In the genomic region with DNA sequence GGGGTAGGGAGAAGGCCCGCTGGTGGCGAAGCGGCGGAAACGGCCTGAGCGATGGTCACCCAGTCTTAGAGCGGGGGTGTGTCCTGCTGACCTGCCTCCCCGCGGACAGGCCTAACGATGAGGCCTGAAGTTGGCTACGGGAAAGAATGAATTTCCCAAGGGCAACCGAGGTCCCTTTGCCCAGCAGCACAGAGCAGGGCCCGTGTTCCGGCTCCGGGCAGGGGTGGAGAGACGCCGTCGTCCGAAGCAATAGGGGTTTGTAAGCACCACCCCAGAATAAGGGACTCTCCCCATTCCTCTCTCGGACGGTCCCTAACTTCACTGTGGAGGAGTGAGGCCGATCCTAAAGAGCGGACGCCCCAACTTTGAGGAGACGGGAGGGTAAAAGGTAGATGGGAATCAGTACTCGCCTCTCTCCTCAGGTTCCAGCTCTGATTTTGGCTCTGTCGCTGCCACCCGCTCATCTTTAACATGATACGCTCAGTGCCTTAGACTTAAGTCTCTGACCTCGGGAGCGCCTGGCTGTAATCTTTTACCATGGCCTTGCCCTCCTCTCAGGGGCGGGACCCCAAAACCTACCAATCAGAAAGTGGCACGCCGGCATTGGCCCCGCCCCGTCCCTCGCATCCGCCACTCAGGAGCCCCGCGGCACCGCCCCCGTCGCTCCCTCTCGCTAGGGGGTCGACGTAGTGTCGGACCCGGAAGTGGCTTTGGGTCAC, we compare ENCODE assay signal across 8 cellular contexts. TPM values are rescaled to one million over a fixed set of nuclear protein-coding genes. Genes with fewer than 3 reads are reported as not detected.
DNase-seq lines count a peak whose midpoint lies in the region; ATAC-seq and TF ChIP-seq lines count a peak whose summit lies in the region.

A gene with protein sequence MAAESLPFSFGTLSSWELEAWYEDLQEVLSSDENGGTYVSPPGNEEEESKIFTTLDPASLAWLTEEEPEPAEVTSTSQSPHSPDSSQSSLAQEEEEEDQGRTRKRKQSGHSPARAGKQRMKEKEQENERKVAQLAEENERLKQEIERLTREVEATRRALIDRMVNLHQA (minus strand): TSS at position 507 of the 719 bp plus-strand sequence. CDS start 3,108 bp downstream, outside the sequence.

- peak; percentile 68 for ATAC-seq in HG02610 (IDR thresholded peaks at IDR 0.05; ENCODE audit: unreplicated experiment)
- peak; percentile 81 for ATAC-seq in SK-N-SH treated with all-trans-retinoic acid at 6 μM for 48 hours
- ATAC-seq in omental fat pad (ENCODE audit: low FRiP score): peak; percentile 92

- peaks cover 21% of the 10 kb centered on the region for H3K36me3 Mint-ChIP-seq in activated naive CD4-positive, alpha-beta T cell treated with anti-CD3 and anti-CD28 coated beads, Interleukin-2, amount 50 U/mL, for 24 hours

- peak within 1 kb of the TSS; percentile 95 for H3K4me3 Mint-ChIP-seq in activated naive CD4-positive, alpha-beta T cell treated with anti-CD3 and anti-CD28 coated beads, Interleukin-2, amount 50 U/mL, for 24 hours

- no peaks in the 10 kb centered on the region for H3K27me3 Mint-ChIP-seq in activated naive CD4-positive, alpha-beta T cell treated with anti-CD3 and anti-CD28 coated beads, Interleukin-2, amount 50 U/mL, for 24 hours

- H3K27ac Mint-ChIP-seq in activated naive CD4-positive, alpha-beta T cell treated with anti-CD3 and anti-CD28 coated beads, Interleukin-2, amount 50 U/mL, for 24 hours: peak within 1 kb of the TSS; percentile 98

- peaks cover 60% of the 10 kb centered on the region for H3K4me1 Mint-ChIP-seq in activated naive CD4-positive, alpha-beta T cell treated with anti-CD3 and anti-CD28 coated beads, Interleukin-2, amount 50 U/mL, for 24 hours

- H3K9me3 Mint-ChIP-seq in activated naive CD4-positive, alpha-beta T cell treated with anti-CD3 and anti-CD28 coated beads, Interleukin-2, amount 50 U/mL, for 24 hours: no peaks in the 10 kb centered on the region

- H3K27ac ChIP-seq in temporal lobe (ENCODE audit: low read depth, low read length): peak within 1 kb of the TSS; percentile 99

- DNase-seq in GM10266 (ENCODE audit: extremely low spot score) (peak; percentile 97), NCI-H1092 treated with DMSO at 0.1 percent for 48 hours (lab: John Stamatoyannopoulos, UW) (peak; percentile 96), glomerular endothelial cell (ENCODE audit: extremely low read depth, low read depth, low spot score) (peak; percentile 78), omental fat pad (ENCODE audit: low spot score) (peak; percentile 98)

- TF ChIP-seq CTCF in GM10266 (IDR thresholded peaks at IDR 0.05; ENCODE audit: control insufficient read depth, insufficient read depth, low read depth, missing control alignments) (no peak), omental fat pad (IDR thresholded peaks at IDR 0.05) (no peak)

TF ChIP-seq in SK-N-SH treated with all-trans-retinoic acid at 6 μM for 48 hours, 23 proteins besides CTCF, POLR2A, EP300 and RAD21 (continues in another document):
- TF ChIP-seq ZFP3 (CRISPR knock-in tag; IDR thresholded peaks at IDR 0.05): no peak
- 0 out of 2 replicates have a peak, but pooled peaks have one; percentile 35 for TF ChIP-seq RARB (CRISPR knock-in tag; IDR thresholded peaks at IDR 0.05)
- no peak for TF ChIP-seq ZNF8 (CRISPR knock-in tag; IDR thresholded peaks at IDR 0.05)
- TF ChIP-seq, protein P1, sequence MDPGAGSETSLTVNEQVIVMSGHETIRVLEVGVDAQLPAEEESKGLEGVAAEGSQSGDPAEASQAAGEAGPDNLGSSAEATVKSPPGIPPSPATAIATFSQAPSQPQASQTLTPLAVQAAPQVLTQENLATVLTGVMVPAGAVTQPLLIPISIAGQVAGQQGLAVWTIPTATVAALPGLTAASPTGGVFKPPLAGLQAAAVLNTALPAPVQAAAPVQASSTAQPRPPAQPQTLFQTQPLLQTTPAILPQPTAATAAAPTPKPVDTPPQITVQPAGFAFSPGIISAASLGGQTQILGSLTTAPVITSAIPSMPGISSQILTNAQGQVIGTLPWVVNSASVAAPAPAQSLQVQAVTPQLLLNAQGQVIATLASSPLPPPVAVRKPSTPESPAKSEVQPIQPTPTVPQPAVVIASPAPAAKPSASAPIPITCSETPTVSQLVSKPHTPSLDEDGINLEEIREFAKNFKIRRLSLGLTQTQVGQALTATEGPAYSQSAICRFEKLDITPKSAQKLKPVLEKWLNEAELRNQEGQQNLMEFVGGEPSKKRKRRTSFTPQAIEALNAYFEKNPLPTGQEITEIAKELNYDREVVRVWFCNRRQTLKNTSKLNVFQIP (CRISPR knock-in tag; IDR thresholded peaks at IDR 0.05; ENCODE audit: borderline replicate concordance, low read depth): 0 out of 2 replicates have a peak, but pooled peaks have one; percentile 70
- TF ChIP-seq ESRRG (CRISPR knock-in tag; IDR thresholded peaks at IDR 0.05): 0 out of 2 replicates have a peak, but pooled peaks have one; percentile 30
- TF ChIP-seq, protein P2, sequence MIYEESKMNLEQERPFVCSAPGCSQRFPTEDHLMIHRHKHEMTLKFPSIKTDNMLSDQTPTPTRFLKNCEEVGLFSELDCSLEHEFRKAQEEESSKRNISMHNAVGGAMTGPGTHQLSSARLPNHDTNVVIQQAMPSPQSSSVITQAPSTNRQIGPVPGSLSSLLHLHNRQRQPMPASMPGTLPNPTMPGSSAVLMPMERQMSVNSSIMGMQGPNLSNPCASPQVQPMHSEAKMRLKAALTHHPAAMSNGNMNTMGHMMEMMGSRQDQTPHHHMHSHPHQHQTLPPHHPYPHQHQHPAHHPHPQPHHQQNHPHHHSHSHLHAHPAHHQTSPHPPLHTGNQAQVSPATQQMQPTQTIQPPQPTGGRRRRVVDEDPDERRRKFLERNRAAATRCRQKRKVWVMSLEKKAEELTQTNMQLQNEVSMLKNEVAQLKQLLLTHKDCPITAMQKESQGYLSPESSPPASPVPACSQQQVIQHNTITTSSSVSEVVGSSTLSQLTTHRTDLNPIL (CRISPR knock-in tag; IDR thresholded peaks at IDR 0.05; ENCODE audit: low read depth): no peak; the same call in 1 of the 2 replicates
- no peak for TF ChIP-seq ZNF70 (CRISPR knock-in tag; IDR thresholded peaks at IDR 0.05)
- TF ChIP-seq TOX (CRISPR knock-in tag; IDR thresholded peaks at IDR 0.05; ENCODE audit: borderline replicate concordance): no peak
- TF ChIP-seq CSDC2 (CRISPR knock-in tag; IDR thresholded peaks at IDR 0.05): 0 out of 2 replicates have a peak, but pooled peaks have one; percentile 25
- no peak for TF ChIP-seq BACH2 (CRISPR knock-in tag; IDR thresholded peaks at IDR 0.05; ENCODE audit: borderline replicate concordance)
- no peak for TF ChIP-seq ZC3H10 (CRISPR knock-in tag; IDR thresholded peaks at IDR 0.05)
- TF ChIP-seq, protein P3, sequence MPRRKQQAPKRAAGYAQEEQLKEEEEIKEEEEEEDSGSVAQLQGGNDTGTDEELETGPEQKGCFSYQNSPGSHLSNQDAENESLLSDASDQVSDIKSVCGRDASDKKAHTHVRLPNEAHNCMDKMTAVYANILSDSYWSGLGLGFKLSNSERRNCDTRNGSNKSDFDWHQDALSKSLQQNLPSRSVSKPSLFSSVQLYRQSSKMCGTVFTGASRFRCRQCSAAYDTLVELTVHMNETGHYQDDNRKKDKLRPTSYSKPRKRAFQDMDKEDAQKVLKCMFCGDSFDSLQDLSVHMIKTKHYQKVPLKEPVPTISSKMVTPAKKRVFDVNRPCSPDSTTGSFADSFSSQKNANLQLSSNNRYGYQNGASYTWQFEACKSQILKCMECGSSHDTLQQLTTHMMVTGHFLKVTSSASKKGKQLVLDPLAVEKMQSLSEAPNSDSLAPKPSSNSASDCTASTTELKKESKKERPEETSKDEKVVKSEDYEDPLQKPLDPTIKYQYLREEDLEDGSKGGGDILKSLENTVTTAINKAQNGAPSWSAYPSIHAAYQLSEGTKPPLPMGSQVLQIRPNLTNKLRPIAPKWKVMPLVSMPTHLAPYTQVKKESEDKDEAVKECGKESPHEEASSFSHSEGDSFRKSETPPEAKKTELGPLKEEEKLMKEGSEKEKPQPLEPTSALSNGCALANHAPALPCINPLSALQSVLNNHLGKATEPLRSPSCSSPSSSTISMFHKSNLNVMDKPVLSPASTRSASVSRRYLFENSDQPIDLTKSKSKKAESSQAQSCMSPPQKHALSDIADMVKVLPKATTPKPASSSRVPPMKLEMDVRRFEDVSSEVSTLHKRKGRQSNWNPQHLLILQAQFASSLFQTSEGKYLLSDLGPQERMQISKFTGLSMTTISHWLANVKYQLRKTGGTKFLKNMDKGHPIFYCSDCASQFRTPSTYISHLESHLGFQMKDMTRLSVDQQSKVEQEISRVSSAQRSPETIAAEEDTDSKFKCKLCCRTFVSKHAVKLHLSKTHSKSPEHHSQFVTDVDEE (CRISPR knock-in tag; IDR thresholded peaks at IDR 0.05): no peak
- no peak for TF ChIP-seq ISL1 (CRISPR knock-in tag; IDR thresholded peaks at IDR 0.05)
- no peak for TF ChIP-seq PPARA (CRISPR knock-in tag; IDR thresholded peaks at IDR 0.05; ENCODE audit: borderline replicate concordance)
- TF ChIP-seq ZNF565 (CRISPR knock-in tag; conservative IDR thresholded peaks at IDR 0.05; ENCODE audit: low read depth): no peak
- TF ChIP-seq, protein P4, sequence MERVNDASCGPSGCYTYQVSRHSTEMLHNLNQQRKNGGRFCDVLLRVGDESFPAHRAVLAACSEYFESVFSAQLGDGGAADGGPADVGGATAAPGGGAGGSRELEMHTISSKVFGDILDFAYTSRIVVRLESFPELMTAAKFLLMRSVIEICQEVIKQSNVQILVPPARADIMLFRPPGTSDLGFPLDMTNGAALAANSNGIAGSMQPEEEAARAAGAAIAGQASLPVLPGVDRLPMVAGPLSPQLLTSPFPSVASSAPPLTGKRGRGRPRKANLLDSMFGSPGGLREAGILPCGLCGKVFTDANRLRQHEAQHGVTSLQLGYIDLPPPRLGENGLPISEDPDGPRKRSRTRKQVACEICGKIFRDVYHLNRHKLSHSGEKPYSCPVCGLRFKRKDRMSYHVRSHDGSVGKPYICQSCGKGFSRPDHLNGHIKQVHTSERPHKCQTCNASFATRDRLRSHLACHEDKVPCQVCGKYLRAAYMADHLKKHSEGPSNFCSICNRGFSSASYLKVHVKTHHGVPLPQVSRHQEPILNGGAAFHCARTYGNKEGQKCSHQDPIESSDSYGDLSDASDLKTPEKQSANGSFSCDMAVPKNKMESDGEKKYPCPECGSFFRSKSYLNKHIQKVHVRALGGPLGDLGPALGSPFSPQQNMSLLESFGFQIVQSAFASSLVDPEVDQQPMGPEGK (CRISPR knock-in tag; IDR thresholded peaks at IDR 0.05; ENCODE audit: borderline replicate concordance): peak; percentile 62; the same call in 1 of the 2 replicates
- no peak for TF ChIP-seq ZFP30 (CRISPR knock-in tag; IDR thresholded peaks at IDR 0.05)
- TF ChIP-seq SNAI2 (CRISPR knock-in tag; IDR thresholded peaks at IDR 0.05): no peak

RNA-seq across cellular contexts. Expression of the gene that starts here (rescaled TPM):
- total RNA-seq in glomerular endothelial cell: 14.0 and 19.1 TPM in 2 replicates
- 10 to 100 TPM; 31.5 to 66.6 (median 35.5) TPM for total RNA-seq in omental fat pad
- total RNA-seq in temporal lobe: 6.1 TPM

Comparison
In these comparisons a context has a peak if more than half of its experiments do, and no peak if none do; other contexts are left out.
1. Peak in every context shown above with its lines: DNase-seq, ATAC-seq and H3K27ac ChIP-seq.